ENCODE assay signal across 17 cellular contexts in the genomic region with DNA sequence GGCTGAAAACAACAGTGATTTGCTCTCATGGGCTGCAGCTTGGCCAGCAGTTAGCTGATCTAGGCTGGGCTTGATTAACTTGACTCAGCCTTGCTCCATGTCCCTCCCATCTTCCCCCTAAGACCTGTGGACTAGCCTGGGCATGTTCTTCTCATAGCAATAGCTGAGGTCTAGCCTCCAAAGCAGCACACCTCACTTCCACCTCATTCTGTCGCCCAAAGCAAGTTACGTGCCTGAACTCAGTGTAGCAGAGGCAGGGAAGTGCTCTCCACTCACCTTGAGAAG.
A peak's percentile ranks its signal among the peaks of the same experiment; 100 is the strongest.
DNase-seq lines count a peak whose midpoint lies in the region; ATAC-seq and TF ChIP-seq lines count a peak whose summit lies in the region.
"Had no signal": no experiment of that assay in that cellular context is flagged by ENCODE, and none has a peak within 500 bp of the region (broad histone marks: within the 10 kb centered on the region; RNA-seq: fewer than 3 reads in every experiment).

No MANE protein-coding gene starts in this region.

- H3K27ac Mint-ChIP-seq in chondrocyte (ENCODE audit: unreplicated experiment) (peak overlapping the region; percentile 38), type B pancreatic cell (peak overlapping the region; percentile 23)

- H3K36me3 Mint-ChIP-seq in chondrocyte (ENCODE audit: low read depth) (peaks cover 45% of the 10 kb centered on the region), type B pancreatic cell (peaks cover 39% of the 10 kb centered on the region)

- ATAC-seq in HG03139 (IDR thresholded peaks at IDR 0.05; ENCODE audit: unreplicated experiment), result no peak
- ATAC-seq: lower lobe of right lung had no signal

- TF ChIP-seq CTCF in chondrocyte (IDR thresholded peaks at IDR 0.05) (no peak), type B pancreatic cell (conservative IDR thresholded peaks at IDR 0.05) (no peak)

- peaks cover 18% of the 10 kb centered on the region for H3K9me3 Mint-ChIP-seq in chondrocyte (ENCODE audit: low read depth)
- peaks cover 11% of the 10 kb centered on the region for H3K9me3 Mint-ChIP-seq in type B pancreatic cell

- H3K27me3 Mint-ChIP-seq in chondrocyte (ENCODE audit: low read depth) (no peaks in the 10 kb centered on the region), type B pancreatic cell (no peaks in the 10 kb centered on the region)

- H3K4me1 Mint-ChIP-seq in chondrocyte (ENCODE audit: low read depth) (peaks cover 9% of the 10 kb centered on the region), type B pancreatic cell (ENCODE audit: unreplicated experiment) (peaks cover 16% of the 10 kb centered on the region)

- H3K4me3 Mint-ChIP-seq in chondrocyte (ENCODE audit: unreplicated experiment), result no peak overlapping the region
- H3K4me3 Mint-ChIP-seq in type B pancreatic cell, result no peak overlapping the region

- peak; percentile 20 for DNase-seq in DMS 273 (lab: John Stamatoyannopoulos, UW; ENCODE audit: unreplicated experiment)
- no peak for DNase-seq in DMS 273 treated with DMSO at 0.1 percent for 48 hours (lab: John Stamatoyannopoulos, UW)
- no peak for DNase-seq in chondrocyte (ENCODE audit: low spot score)
- DNase-seq in kidney glomerular epithelial cell (lab: John Stamatoyannopoulos, UW), result peak; percentile 6
- peak; percentile 42 for DNase-seq in type B pancreatic cell (ENCODE audit: extremely low spot score, unreplicated experiment)
- no peak for DNase-seq in DMS114 treated with DMSO at 0.1 percent for 48 hours (lab: John Stamatoyannopoulos, UW; ENCODE audit: unreplicated experiment)
- no peak for DNase-seq in mucosa of gallbladder (ENCODE audit: low spot score)
- DNase-seq: activated CD4-positive, CD25-positive, alpha-beta regulatory T cell treated with anti-CD3 and anti-CD28 coated beads, Interleukin-2, amount 50 U/mL, for 72 hours; Caco-2; hippocampal formation; lower lobe of right lung; NCI-H1092 treated with DMSO at 0.1 percent for 48 hours; NCI-H446 treated with DMSO at 0.1 percent for 48 hours; PC-9; stimulated activated CD4-positive, alpha-beta T cell treated with anti-CD3 and anti-CD28 coated beads, Interleukin-12 subunit alpha, Interleukin-12 subunit beta, amount 100 ng/mL, for 4 hours; T-helper 1 cell had no signal

Comparison
In these comparisons a context has a peak if more than half of its experiments do, and no peak if none do; other contexts are left out.
1. DNase-seq: peak in DMS 273 (single experiment), kidney glomerular epithelial cell (single experiment) and type B pancreatic cell (single experiment); none in DMS 273 treated with DMSO at 0.1 percent for 48 hours (single experiment), chondrocyte (single experiment), DMS114 treated with DMSO at 0.1 percent for 48 hours (single experiment) and mucosa of gallbladder (single experiment).